ENCODE assay signal across 12 cellular contexts in genomic region chr17:35713069-35713728, GRCh38. TPM values are rescaled to one million over a fixed set of nuclear protein-coding genes. Genes with fewer than 3 reads are reported as not detected.
DNase-seq lines count a peak whose midpoint lies in the region; ATAC-seq, FAIRE-seq and TF ChIP-seq lines count a peak whose summit lies in the region.
"Had no signal": no experiment of that assay in that cellular context is flagged by ENCODE, and none has a peak within 500 bp of the region (broad histone marks: within the 10 kb centered on the region; RNA-seq: fewer than 3 reads in every experiment).

No MANE protein-coding gene starts in this region.

- DNase-seq in A673 (ENCODE audit: low spot score) (peak; percentile 17), HTR-8/SVneo (ENCODE audit: insufficient read length, low spot score) (peak; percentile 38), dermis blood vessel endothelial cell (peak; percentile 97), lung microvascular endothelial cell (ENCODE audit: low read depth in 2 of 2) (peak; percentile 39 to 98), cortex of kidney (lab: John Stamatoyannopoulos, UW) (no peak), chondrocyte (ENCODE audit: low spot score) (no peak)
- no peak for DNase-seq in stimulated activated CD4-positive, alpha-beta T cell treated with anti-CD3 and anti-CD28 coated beads, Interleukin-2, amount 100 ng/mL, for 24 hours
- DNase-seq: activated CD4-positive, alpha-beta T cell treated with anti-CD3 and anti-CD28 coated beads for 36 hours had no signal

- POLR2A ChIA-PET in A673 (lab: Charles Lee; ENCODE audit: low non-redundant PET): interaction anchor here (0.6 kb wide), 1 partner anchor 101 kb away, joined by 3 read pairs; no protein-coding TSS in a partner anchor

- no peak for ATAC-seq in HG03520 (IDR thresholded peaks at IDR 0.05; ENCODE audit: unreplicated experiment)
- ATAC-seq: activated CD4-positive, alpha-beta T cell treated with anti-CD3 and anti-CD28 coated beads for 36 hours had no signal

- no peaks in the 10 kb centered on the region for H3K36me3 ChIP-seq in A673 (ENCODE audit: insufficient read depth, low read length, poor library complexity, severe bottlenecking)

- H3K4me3 Mint-ChIP-seq in chondrocyte (ENCODE audit: unreplicated experiment): no peak overlapping the region
- H3K4me3 Mint-ChIP-seq: activated CD4-positive, alpha-beta T cell treated with anti-CD3 and anti-CD28 coated beads for 36 hours; CD14-positive monocyte had no signal

- BruUV-seq in A673 (replicated peaks; lab: Mats Ljungman, UMichigan): no TSS peak

- intact Hi-C loops in A673 (cut with micrococcal nuclease; ENCODE audit: unreplicated experiment): no loop called here

- no peaks in the 10 kb centered on the region for H3K9me3 Mint-ChIP-seq in chondrocyte (ENCODE audit: low read depth)
- H3K9me3 Mint-ChIP-seq: brain, CD14-positive monocyte had no signal

- no peaks in the 10 kb centered on the region for H3K27me3 ChIP-seq in A673 (replicated peaks; ENCODE audit: insufficient read depth, low read depth, low read length, poor library complexity)

- no peak overlapping the region for H3K4me3 ChIP-seq in A673 (ENCODE audit: low read depth, low read length, poor library complexity, severe bottlenecking)

- H3K9me3 ChIP-seq in A673 (ENCODE audit: low read depth, low read length, poor library complexity, severe bottlenecking): no peaks in the 10 kb centered on the region

- H3K4me1 Mint-ChIP-seq in chondrocyte (ENCODE audit: low read depth): peaks cover 41% of the 10 kb centered on the region
- H3K4me1 Mint-ChIP-seq: CD14-positive monocyte had no signal

- no peak overlapping the region for H3K27ac ChIP-seq in A673 (ENCODE audit: low read depth, low read length, poor library complexity, severe bottlenecking)

- CTCF ChIA-PET in A673 (lab: Charles Lee): interaction anchor here (0.6 kb wide), 1 partner anchor 100 kb away, joined by 3 read pairs; no protein-coding TSS in a partner anchor

- no peaks in the 10 kb centered on the region for H3K4me1 ChIP-seq in A673 (ENCODE audit: insufficient read depth, low read length, poor library complexity, severe bottlenecking)

- TF ChIP-seq CTCF in A673 (conservative IDR thresholded peaks at IDR 0.05; ENCODE audit: low read depth, low read length) (no peak), chondrocyte (IDR thresholded peaks at IDR 0.05) (no peak)

- no peaks in the 10 kb centered on the region for H3K27me3 Mint-ChIP-seq in chondrocyte (ENCODE audit: low read depth)
- H3K27me3 Mint-ChIP-seq: activated CD4-positive, alpha-beta T cell treated with anti-CD3 and anti-CD28 coated beads for 36 hours; brain had no signal

- no peak for FAIRE-seq in HTR-8/SVneo (lab: Jason Lieb, UNC)
- FAIRE-seq: urothelium cell line had no signal

- peaks cover 8% of the 10 kb centered on the region for H3K36me3 Mint-ChIP-seq in chondrocyte (ENCODE audit: low read depth)

- no peak overlapping the region for H3K27ac Mint-ChIP-seq in chondrocyte (ENCODE audit: unreplicated experiment)
- H3K27ac Mint-ChIP-seq: activated CD4-positive, alpha-beta T cell treated with anti-CD3 and anti-CD28 coated beads for 36 hours; CD14-positive monocyte had no signal

RNA-seq across cellular contexts. Expression of gene RASL10B, which starts 18.2 kb away (rescaled TPM):
- total RNA-seq in A673 (2021): 15.9 TPM in 2 replicates
- total RNA-seq in dermis blood vessel endothelial cell: under 0.01 and 0.09 TPM in 2 replicates
- under 0.01 TPM in 2 replicates for total RNA-seq in lung microvascular endothelial cell
- 8.4 to 21.3 TPM (median 19.1 TPM) in 3 replicates for total RNA-seq in chondrocyte

RNA-seq across cellular contexts. Expression of gene GAS2L2, which starts 39.8 kb away (rescaled TPM):
- total RNA-seq in A673 (2021) (not detected in 2 replicates), dermis blood vessel endothelial cell (0.05 and 0.17 TPM in 2 replicates), lung microvascular endothelial cell (under 0.01 TPM in 1 of 2 replicates, not detected in the other), chondrocyte (not detected in 3 replicates)

RNA-seq across cellular contexts. Expression of gene C17orf50, which starts 47.5 kb away (rescaled TPM):
- total RNA-seq in A673 (2021): not detected in 2 replicates
- total RNA-seq in dermis blood vessel endothelial cell: not detected in 2 replicates
- total RNA-seq in lung microvascular endothelial cell: not detected in 2 replicates
- total RNA-seq in chondrocyte: not detected in 3 replicates
- total RNA-seq: activated CD4-positive, alpha-beta T cell treated with anti-CD3 and anti-CD28 coated beads for 36 hours had no signal

Comparison
In these comparisons a context has a peak if more than half of its experiments do, and no peak if none do; other contexts are left out.
1. DNase-seq: peak in A673 (single experiment), HTR-8/SVneo (single experiment), dermis blood vessel endothelial cell (single experiment) and lung microvascular endothelial cell (2 of 2); none in cortex of kidney (single experiment), stimulated activated CD4-positive, alpha-beta T cell treated with anti-CD3 and anti-CD28 coated beads, Interleukin-2, amount 100 ng/mL, for 24 hours (0 of 2) and chondrocyte (single experiment).